26 cellular contexts compared by ENCODE assay signal in the genomic region with DNA sequence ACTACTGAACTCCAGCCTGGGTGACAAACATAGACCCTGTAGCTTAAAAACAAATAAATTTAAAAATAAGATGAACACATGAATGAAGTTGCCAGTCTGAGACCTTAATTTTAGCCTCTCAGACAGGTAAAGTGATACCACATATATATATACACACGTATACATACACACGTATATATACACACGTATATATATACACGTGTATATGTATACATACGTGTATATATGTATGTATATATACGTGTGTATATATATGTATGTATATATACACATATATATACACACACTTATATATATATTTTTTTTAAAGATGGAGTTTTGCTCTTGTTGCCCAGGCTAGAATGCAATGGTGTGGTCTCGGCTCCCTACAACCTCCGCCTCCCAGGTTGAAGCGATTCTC.
"Had no signal": no experiment of that assay in that cellular context is flagged by ENCODE, and none has a peak within 500 bp of the region (broad histone marks: within the 10 kb centered on the region; RNA-seq: fewer than 3 reads in every experiment).

No MANE protein-coding gene starts in this region.

- H3K4me3 ChIP-seq: colonic mucosa, esophagus squamous epithelium, neural progenitor cell, psoas muscle, upper lobe of left lung, vagina had no signal

- H3K9me3 ChIP-seq: colonic mucosa, esophagus squamous epithelium, psoas muscle, upper lobe of left lung, vagina had no signal

- H3K4me1 ChIP-seq: colonic mucosa, neural progenitor cell had no signal

- H3K27me3 Mint-ChIP-seq: activated naive CD8-positive, alpha-beta T cell; naive thymus-derived CD8-positive, alpha-beta T cell; stimulated activated naive B cell treated with anti-CD40 and anti-IgM and Interleukin-4, amounts not matched to agents 10 μg/mL and 1 μg/mL and 100 μg/mL, for 72 hours had no signal

- H3K4me3 Mint-ChIP-seq: activated naive CD8-positive, alpha-beta T cell; activated T-cell treated with anti-CD3 and anti-CD28 coated beads, Interleukin-2, amount 50 U/mL, for 72 hours; naive thymus-derived CD8-positive, alpha-beta T cell; neural progenitor cell; stimulated activated naive B cell treated with anti-CD40 and anti-IgM and Interleukin-4, amounts not matched to agents 10 μg/mL and 1 μg/mL and 100 μg/mL, for 72 hours had no signal

- H3K27ac ChIP-seq: colonic mucosa, epithelial cell of prostate, esophagus squamous epithelium, parathyroid adenoma, upper lobe of left lung, vagina had no signal

- DNase-seq: activated CD4-positive, alpha-beta T cell treated with anti-CD3 and anti-CD28 coated beads for 4 hours; activated CD4-positive, alpha-beta T cell treated with anti-CD3 and anti-CD28 coated beads, Interleukin-2, amount 50 U/mL, for 4 hours; activated naive CD4-positive, alpha-beta T cell; activated T-cell treated with anti-CD3 and anti-CD28 coated beads for 4 hours; activated T-cell treated with anti-CD3 and anti-CD28 coated beads, Interleukin-2, amount 50 U/mL, for 72 hours; anterior cingulate cortex; cerebellar nuclear complex; colonic mucosa; effector CD8-positive, alpha-beta T cell; esophagus squamous epithelium; foreskin melanocyte; glutamatergic neuron; islet precursor cell; naive thymus-derived CD8-positive, alpha-beta T cell; occipital lobe; psoas muscle; stimulated activated CD4-positive, alpha-beta T cell treated with anti-CD3 and anti-CD28 coated beads, Interleukin-15, amount 100 ng/mL, for 24 hours; stimulated activated CD4-positive, alpha-beta T cell treated with anti-CD3 and anti-CD28 coated beads, Interleukin-2, amount 100 ng/mL, for 24 hours; stimulated activated naive B cell treated with anti-CD40 and anti-IgM and Interleukin-4, amounts not matched to agents 10 μg/mL and 1 μg/mL and 100 μg/mL, for 72 hours; T-helper 1 cell; upper lobe of left lung had no signal

- H3K27me3 ChIP-seq: colonic mucosa, esophagus squamous epithelium, neural progenitor cell, upper lobe of left lung, vagina had no signal

- H3K9me3 Mint-ChIP-seq: activated T-cell treated with anti-CD3 and anti-CD28 coated beads, Interleukin-2, amount 50 U/mL, for 72 hours; naive thymus-derived CD8-positive, alpha-beta T cell; neural progenitor cell; stimulated activated naive B cell treated with anti-CD40 and anti-IgM and Interleukin-4, amounts not matched to agents 10 μg/mL and 1 μg/mL and 100 μg/mL, for 72 hours had no signal

- H2AFZ ChIP-seq: neural progenitor cell, parathyroid adenoma had no signal

- H3K27ac Mint-ChIP-seq: activated naive CD8-positive, alpha-beta T cell; activated T-cell treated with anti-CD3 and anti-CD28 coated beads, Interleukin-2, amount 50 U/mL, for 72 hours; neural progenitor cell; stimulated activated naive B cell treated with anti-CD40 and anti-IgM and Interleukin-4, amounts not matched to agents 10 μg/mL and 1 μg/mL and 100 μg/mL, for 72 hours had no signal

- H3K9ac ChIP-seq: neural progenitor cell, parathyroid adenoma had no signal

- H3K36me3 ChIP-seq: colonic mucosa, neural progenitor cell, vagina had no signal

- H3K4me2 ChIP-seq: neural progenitor cell had no signal

- ATAC-seq: activated T-cell treated with anti-CD3 and anti-CD28 coated beads, Interleukin-2, amount 50 U/mL, for 72 hours; naive thymus-derived CD8-positive, alpha-beta T cell; stimulated activated naive B cell treated with anti-CD40 and anti-IgM and Interleukin-4, amounts not matched to agents 10 μg/mL and 1 μg/mL and 100 μg/mL, for 72 hours had no signal
